ENCODE assay signal across 8 cellular contexts in genomic region chr1:147641695-147642592, GRCh38. TPM values are rescaled to one million over a fixed set of nuclear protein-coding genes. Genes with fewer than 3 reads are reported as not detected.
DNase-seq lines count a peak whose midpoint lies in the region; ATAC-seq, FAIRE-seq and TF ChIP-seq lines count a peak whose summit lies in the region.

No MANE protein-coding gene starts in this region.

- DNase-seq in D721Med (ENCODE audit: insufficient read length, low spot score) (no peak), HK-2 (ENCODE audit: unreplicated experiment) (peak; percentile 28), right atrium auricular region (ENCODE audit: low spot score) (no peak)
- DNase-seq in activated naive CD4-positive, alpha-beta T cell treated with anti-CD3 and anti-CD28 coated beads, Interleukin-2, amount 50 U/mL, for 16 hours = peak; percentile 48
- peak; percentile 18 to 80 (median 33) for DNase-seq in stimulated activated CD4-positive, alpha-beta T cell treated with anti-CD3 and anti-CD28 coated beads, Interleukin-12 subunit alpha, Interleukin-12 subunit beta, amount 100 ng/mL, for 48 hours (ENCODE audit: low read depth in 2 of 3, low spot score in 1 of 3)

- H2AFZ ChIP-seq in OCI-LY3 (ENCODE audit: low read depth, low read length) = no peak overlapping the region

- no peak overlapping the region for H3K9ac ChIP-seq in OCI-LY3 (ENCODE audit: low read length)

- TF ChIP-seq CTCF in D721Med (IDR thresholded peaks at IDR 0.05; ENCODE audit: insufficient read depth, missing control alignments) (peak; percentile 86), OCI-LY3 (IDR thresholded peaks at IDR 0.05; ENCODE audit: low read depth, low read length) (peak; percentile 91), right atrium auricular region (IDR thresholded peaks at IDR 0.05) (peak; percentile 78 to 86)

- no peaks in the 10 kb centered on the region for H3K9me3 ChIP-seq in OCI-LY3 (ENCODE audit: insufficient read depth, low read length)
- H3K9me3 ChIP-seq in right atrium auricular region = no peaks in the 10 kb centered on the region

- H3K79me2 ChIP-seq in OCI-LY3 (ENCODE audit: low read length) = no peaks in the 10 kb centered on the region

- H3K4me2 ChIP-seq in OCI-LY3 (ENCODE audit: low read length) = peak overlapping the region; percentile 23; the same call in 1 of the 2 replicates

- no peaks in the 10 kb centered on the region for H3K36me3 ChIP-seq in OCI-LY3 (replicated peaks; ENCODE audit: low read depth, low read length)
- H3K36me3 ChIP-seq in right atrium auricular region = no peaks in the 10 kb centered on the region

- peaks cover 10% of the 10 kb centered on the region for H3K4me1 ChIP-seq in OCI-LY3 (ENCODE audit: low read length)
- H3K4me1 ChIP-seq in right atrium auricular region = peaks cover 0 to 13% of the 10 kb centered on the region in 2 donors

- H3K27me3 ChIP-seq in OCI-LY3 (ENCODE audit: low read depth, low read length) = no peaks in the 10 kb centered on the region
- H3K27me3 ChIP-seq in right atrium auricular region = no peaks in the 10 kb centered on the region

- ATAC-seq in GM18861 (IDR thresholded peaks at IDR 0.05; ENCODE audit: unreplicated experiment) = no peak
- no peak for ATAC-seq in HG03045 (IDR thresholded peaks at IDR 0.05; ENCODE audit: unreplicated experiment)

- no peak overlapping the region for H3K27ac ChIP-seq in OCI-LY3 (ENCODE audit: low read length)
- no peak overlapping the region for H3K27ac ChIP-seq in right atrium auricular region

- no peak overlapping the region for H3K4me3 ChIP-seq in OCI-LY3 (ENCODE audit: low read length)
- H3K4me3 ChIP-seq in right atrium auricular region = no peak overlapping the region

- FAIRE-seq in D721Med (lab: Jason Lieb, UNC) = no peak

- no peaks in the 10 kb centered on the region for H4K20me1 ChIP-seq in OCI-LY3 (ENCODE audit: insufficient read depth, low read length)

RNA-seq across cellular contexts. Expression of gene ACP6, which starts 28.4 kb away (rescaled TPM):
- 10 to 100 TPM in 1 of 2 donors, 1 to 10 TPM in 1; 6.1 to 10.6 TPM for total RNA-seq in right atrium auricular region

Comparison
In these comparisons a context has a peak if more than half of its experiments do, and no peak if none do; other contexts are left out.
1. DNase-seq: peak in HK-2 (single experiment), activated naive CD4-positive, alpha-beta T cell treated with anti-CD3 and anti-CD28 coated beads, Interleukin-2, amount 50 U/mL, for 16 hours (single experiment) and stimulated activated CD4-positive, alpha-beta T cell treated with anti-CD3 and anti-CD28 coated beads, Interleukin-12 subunit alpha, Interleukin-12 subunit beta, amount 100 ng/mL, for 48 hours (3 of 3); none in D721Med (single experiment) and right atrium auricular region (single experiment).
2. Peak in every context shown above with its lines, with median percentiles within 50 percentile points of each other: CTCF ChIP-seq.